24 cellular contexts compared by ENCODE assay signal in the genomic region with DNA sequence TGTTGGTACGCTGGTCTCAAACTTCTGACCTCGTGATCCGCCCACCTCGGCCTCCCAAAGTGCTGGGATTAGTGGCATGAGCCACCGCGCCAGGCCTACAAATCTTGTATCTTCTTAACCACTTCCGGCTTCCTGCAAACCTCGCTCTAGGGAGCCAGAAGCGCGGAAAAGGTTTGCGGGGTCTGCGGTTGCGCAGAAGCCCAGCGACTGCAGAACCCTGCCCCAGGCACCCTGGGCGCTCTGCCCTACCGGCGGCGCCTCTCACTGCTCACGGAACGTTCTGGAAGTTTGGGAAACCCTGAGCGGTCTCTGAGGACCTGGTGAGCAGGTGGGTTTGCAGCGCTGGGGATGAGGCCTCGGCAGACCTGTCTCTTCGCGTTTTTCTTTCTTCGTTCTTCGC. TPM values are rescaled to one million over a fixed set of nuclear protein-coding genes. Genes with fewer than 3 reads are reported as not detected.
"Had no signal": no experiment of that assay in that cellular context is flagged by ENCODE, and none has a peak within 500 bp of the region (broad histone marks: within the 10 kb centered on the region; RNA-seq: fewer than 3 reads in every experiment).

A gene with protein sequence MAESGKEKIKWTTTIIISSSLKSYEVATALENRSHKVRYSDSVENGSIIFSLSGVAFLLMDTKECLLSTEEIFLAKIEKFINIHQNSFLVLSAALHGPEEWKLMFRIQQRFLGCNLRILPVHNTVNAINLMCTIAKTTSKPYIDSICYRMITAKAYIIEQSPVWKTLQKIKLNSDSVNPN (plus strand): TSS at position 195 of the 400 bp plus-strand sequence. CDS start 13,506 bp downstream, outside the sequence.

- H3K27me3 Mint-ChIP-seq: T-cell had no signal

- FAIRE-seq: HTR-8/SVneo had no signal

- H3K4me1 Mint-ChIP-seq: T-cell had no signal

- H3K27ac ChIP-seq: HL-60, RWPE1 had no signal

- H3K4me3 Mint-ChIP-seq: T-cell had no signal

- H3K9me2 ChIP-seq: SK-N-SH had no signal

- H3K4me3 ChIP-seq: MG63 had no signal

- H3K27me3 ChIP-seq: MG63 had no signal

- H3K36me3 ChIP-seq: MG63 had no signal

- H3K9me3 ChIP-seq: MG63, SK-N-SH had no signal

- H3K9ac ChIP-seq: SK-N-SH had no signal

- H3K4me2 ChIP-seq: SK-N-SH had no signal

- ATAC-seq: Panc1, T-cell had no signal

- H3K27ac Mint-ChIP-seq: T-cell had no signal

- H3K36me3 Mint-ChIP-seq: T-cell had no signal

- H3K9me3 Mint-ChIP-seq: T-cell had no signal

- DNase-seq: Karpas-422, KG1, MG63, NCI-H1092, NCI-H1436, NCI-H187, NCI-H2029, NCI-H2081 treated with DMSO at 0.1 percent for 48 hours, NCI-H2171, NCI-H226, NCI-H446, NCI-H510A, NCI-H524 treated with DMSO at 0.1 percent for 48 hours, NCI-H69, NCI-H774, SHP77, SK-N-SH, SW 1271, T-cell had no signal

RNA-seq across cellular contexts. Expression of the gene that starts here (rescaled TPM):
- total RNA-seq: SK-MEL-5, T-cell had no signal
- polyA plus RNA-seq: SK-N-SH had no signal
